15 cellular contexts compared by ENCODE assay signal in the genomic region with DNA sequence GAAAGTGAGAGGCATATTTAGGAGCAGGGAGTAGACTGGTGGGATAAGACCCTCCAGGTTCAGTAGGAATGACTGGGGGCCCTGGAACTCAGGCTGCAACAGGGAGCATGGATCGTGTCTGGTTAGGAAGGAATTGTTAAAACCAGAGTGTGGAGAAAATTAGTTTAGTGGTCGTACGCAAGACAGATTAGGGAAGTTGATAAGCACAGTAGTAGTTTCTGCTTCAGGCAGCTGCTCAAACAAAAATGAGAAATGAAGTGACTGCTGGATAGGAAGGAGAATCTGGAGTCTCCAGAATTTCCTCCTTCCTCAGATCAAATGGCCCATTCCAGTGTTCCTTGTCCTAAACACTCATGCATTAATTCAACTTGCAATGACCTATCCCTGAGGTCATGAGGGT. TPM values are rescaled to one million over a fixed set of nuclear protein-coding genes. Genes with fewer than 3 reads are reported as not detected.
A peak's percentile ranks its signal among the peaks of the same experiment; 100 is the strongest.
DNase-seq lines count a peak whose midpoint lies in the region; ATAC-seq, FAIRE-seq and TF ChIP-seq lines count a peak whose summit lies in the region.
"Had no signal": no experiment of that assay in that cellular context is flagged by ENCODE, and none has a peak within 500 bp of the region (broad histone marks: within the 10 kb centered on the region; RNA-seq: fewer than 3 reads in every experiment).

No MANE protein-coding gene starts in this region.

- TF ChIP-seq EP300 in HepG2 (IDR thresholded peaks at IDR 0.05; ENCODE audit: low read depth in 2 of 2, low read length in 2 of 2) (no peak), HepG2 (CRISPR knock-in tag; IDR thresholded peaks at IDR 0.05; ENCODE audit: borderline replicate concordance) (no peak)

- no peak for FAIRE-seq in HepG2 (lab: Jason Lieb, UNC)

- H3K79me2 ChIP-seq in OCI-LY3 (ENCODE audit: low read length), result no peaks in the 10 kb centered on the region
- H3K79me2 ChIP-seq in HepG2 (ENCODE audit: insufficient read depth, low read length), result no peaks in the 10 kb centered on the region
- H3K79me2 ChIP-seq: parathyroid adenoma had no signal

- no peak for TF ChIP-seq RAD21 in HepG2 (CRISPR knock-in tag; IDR thresholded peaks at IDR 0.05)

- H3K9ac ChIP-seq in OCI-LY3 (ENCODE audit: low read length) (peak overlapping the region; percentile 40; the same call in 1 of the 2 replicates), HepG2 (ENCODE audit: insufficient read depth, low read depth, low read length) (no peak overlapping the region)
- H3K9ac ChIP-seq: parathyroid adenoma had no signal

- H3K27ac ChIP-seq in OCI-LY3 (ENCODE audit: low read length), result peak overlapping the region; percentile 78
- peak overlapping the region; percentile 37 for H3K27ac ChIP-seq in upper lobe of right lung
- no peak overlapping the region for H3K27ac ChIP-seq in HepG2 (ENCODE audit: extremely low read length, insufficient read depth, low read length)
- H3K27ac ChIP-seq: parathyroid adenoma had no signal

- peak overlapping the region; percentile 37 for H3K4me3 Mint-ChIP-seq in dendritic cell treated with granulocyte-macrophage colony-stimulating factor and Interleukin-4, amounts not matched to agents 40 ng/mL and 50 ng/mL, for 4 days
- H3K4me3 Mint-ChIP-seq in activated CD4-positive, alpha-beta T cell treated with anti-CD3 and anti-CD28 coated beads for 36 hours, result no peak overlapping the region
- no peak overlapping the region for H3K4me3 Mint-ChIP-seq in activated naive CD4-positive, alpha-beta T cell treated with anti-CD3 and anti-CD28 coated beads, Interleukin-2, amount 10 ng/mL, durations not matched to agents 7 days and 5 days
- H3K4me3 Mint-ChIP-seq: effector memory CD8-positive, alpha-beta T cell had no signal

- peak overlapping the region; percentile 82 for H3K27ac Mint-ChIP-seq in dendritic cell treated with granulocyte-macrophage colony-stimulating factor and Interleukin-4, amounts not matched to agents 40 ng/mL and 50 ng/mL, for 4 days
- no peak overlapping the region for H3K27ac Mint-ChIP-seq in activated CD4-positive, alpha-beta T cell treated with anti-CD3 and anti-CD28 coated beads for 36 hours
- H3K27ac Mint-ChIP-seq in activated naive CD4-positive, alpha-beta T cell treated with anti-CD3 and anti-CD28 coated beads, Interleukin-2, amount 10 ng/mL, durations not matched to agents 7 days and 5 days, result no peak overlapping the region

- WGBS in HepG2 (ENCODE audit: low lambda C conversion rate), result 40% methylated on average over 3 of the region's 3 CpGs

- peaks cover 13% of the 10 kb centered on the region for H3K36me3 ChIP-seq in OCI-LY3 (replicated peaks; ENCODE audit: low read depth, low read length)
- no peaks in the 10 kb centered on the region for H3K36me3 ChIP-seq in upper lobe of right lung
- H3K36me3 ChIP-seq in HepG2 (replicated peaks in 1 of 2; ENCODE audit: control insufficient read depth in 1 of 2, insufficient read depth in 2 of 2, low read length in 2 of 2), result no peaks in the 10 kb centered on the region
- H3K36me3 ChIP-seq: MG63 had no signal

- ATAC-seq in Right ventricle myocardium superior (ENCODE audit: poor library complexity) (peak; percentile 27), left cardiac atrium (no peak), upper lobe of right lung (peak; percentile 16), HepG2 (no peak)
- ATAC-seq in activated CD4-positive, alpha-beta T cell treated with anti-CD3 and anti-CD28 coated beads for 36 hours, result no peak
- ATAC-seq: effector memory CD8-positive, alpha-beta T cell had no signal

- H3K4me1 Mint-ChIP-seq in dendritic cell treated with granulocyte-macrophage colony-stimulating factor and Interleukin-4, amounts not matched to agents 40 ng/mL and 50 ng/mL, for 4 days (ENCODE audit: low read depth), result peaks cover 68% of the 10 kb centered on the region
- peaks cover 33% of the 10 kb centered on the region for H3K4me1 Mint-ChIP-seq in activated CD4-positive, alpha-beta T cell treated with anti-CD3 and anti-CD28 coated beads for 36 hours
- peaks cover 31% of the 10 kb centered on the region for H3K4me1 Mint-ChIP-seq in activated naive CD4-positive, alpha-beta T cell treated with anti-CD3 and anti-CD28 coated beads, Interleukin-2, amount 10 ng/mL, durations not matched to agents 7 days and 5 days

- no TSS peak for BruUV-seq in HepG2 (replicated peaks; lab: Mats Ljungman, UMichigan)

- H4K20me1 ChIP-seq in OCI-LY3 (ENCODE audit: insufficient read depth, low read length) (no peaks in the 10 kb centered on the region), HepG2 (ENCODE audit: insufficient read depth, low read length) (no peaks in the 10 kb centered on the region)

- no peaks in the 10 kb centered on the region for H3K36me3 Mint-ChIP-seq in dendritic cell treated with granulocyte-macrophage colony-stimulating factor and Interleukin-4, amounts not matched to agents 40 ng/mL and 50 ng/mL, for 4 days (ENCODE audit: low read depth)
- no peaks in the 10 kb centered on the region for H3K36me3 Mint-ChIP-seq in activated CD4-positive, alpha-beta T cell treated with anti-CD3 and anti-CD28 coated beads for 36 hours (ENCODE audit: low read depth)
- H3K36me3 Mint-ChIP-seq in activated naive CD4-positive, alpha-beta T cell treated with anti-CD3 and anti-CD28 coated beads, Interleukin-2, amount 10 ng/mL, durations not matched to agents 7 days and 5 days, result peaks cover 3% of the 10 kb centered on the region

- H3K4me1 ChIP-seq in OCI-LY3 (ENCODE audit: low read length), result peaks cover 70% of the 10 kb centered on the region
- peaks cover 18% of the 10 kb centered on the region for H3K4me1 ChIP-seq in upper lobe of right lung
- H3K4me1 ChIP-seq in HepG2 (ENCODE audit: insufficient read depth, low read length), result peaks cover 7% of the 10 kb centered on the region; the same call in 1 of the 2 replicates

- intact Hi-C loops in Right ventricle myocardium superior (cut with DNase I), result no loop called here
- intact Hi-C loops in left cardiac atrium (cut with DNase I), result no loop called here
- intact Hi-C loops in dendritic cell treated with granulocyte-macrophage colony-stimulating factor and Interleukin-4, amounts not matched to agents 40 ng/mL and 50 ng/mL, for 4 days (cut with micrococcal nuclease), result no loop called here
- intact Hi-C loops in upper lobe of right lung (cut with DNase I), result no loop called here
- intact Hi-C loops in activated CD4-positive, alpha-beta T cell treated with anti-CD3 and anti-CD28 coated beads for 36 hours (cut with DNase I, micrococcal nuclease), result no loop called here
- intact Hi-C loops in HepG2 (cut with micrococcal nuclease; ENCODE audit: unreplicated experiment), result no loop called here

- peak overlapping the region; percentile 41 for H3K4me3 ChIP-seq in OCI-LY3 (ENCODE audit: low read length)
- no peak overlapping the region for H3K4me3 ChIP-seq in upper lobe of right lung
- no peak overlapping the region for H3K4me3 ChIP-seq in HepG2 (replicated peaks in 1 of 3; ENCODE audit: insufficient read depth in 1 of 3, low read depth in 2 of 3, low read length in 3 of 3)
- H3K4me3 ChIP-seq: MG63 had no signal

- H3K27me3 Mint-ChIP-seq in dendritic cell treated with granulocyte-macrophage colony-stimulating factor and Interleukin-4, amounts not matched to agents 40 ng/mL and 50 ng/mL, for 4 days, result no peaks in the 10 kb centered on the region
- no peaks in the 10 kb centered on the region for H3K27me3 Mint-ChIP-seq in activated CD4-positive, alpha-beta T cell treated with anti-CD3 and anti-CD28 coated beads for 36 hours
- H3K27me3 Mint-ChIP-seq in activated naive CD4-positive, alpha-beta T cell treated with anti-CD3 and anti-CD28 coated beads, Interleukin-2, amount 10 ng/mL, durations not matched to agents 7 days and 5 days, result no peaks in the 10 kb centered on the region
- H3K27me3 Mint-ChIP-seq: effector memory CD8-positive, alpha-beta T cell had no signal

- TF ChIP-seq POLR2A in HepG2 (IDR thresholded peaks at IDR 0.05; ENCODE audit: insufficient read depth in 1 of 2, low read depth in 2 of 2, low read length in 2 of 2), result no peak

- POLR2A ChIA-PET in activated CD4-positive, alpha-beta T cell treated with anti-CD3 and anti-CD28 coated beads for 36 hours (lab: Charles Lee), result no interaction called here
- POLR2A ChIA-PET in HepG2 (lab: Yijun Ruan, JAX), result interaction anchor here (1.7 kb wide), 1 partner anchor 13 kb away, joined by 4 read pairs; a partner anchor contains a TSS

- H2AFZ ChIP-seq in OCI-LY3 (ENCODE audit: low read depth, low read length) (peak overlapping the region; percentile 58; the same call in 1 of the 2 replicates), HepG2 (ENCODE audit: low read length) (no peak overlapping the region)

- DNase-seq in Right ventricle myocardium superior, result no peak
- no peak for DNase-seq in left cardiac atrium
- DNase-seq in upper lobe of right lung, result no peak
- DNase-seq in activated CD4-positive, alpha-beta T cell treated with anti-CD3 and anti-CD28 coated beads for 36 hours, result no peak
- no peak for DNase-seq in HepG2 (ENCODE audit: low spot score)
- DNase-seq in activated naive CD4-positive, alpha-beta T cell treated with anti-CD3 and anti-CD28 coated beads, Interleukin-2, amount 10 ng/mL, durations not matched to agents 7 days and 5 days, result no peak
- DNase-seq: activated CD8-positive, alpha-beta memory T cell treated with anti-CD3 and anti-CD28 coated beads for 24 hours; activated gamma-delta T cell treated with Interleukin-2 at 50 U/mL for 16 hours; effector memory CD8-positive, alpha-beta T cell; foreskin melanocyte; MG63; stimulated activated CD4-positive, alpha-beta T cell treated with anti-CD3 and anti-CD28 coated beads, Interleukin-12 subunit alpha, Interleukin-12 subunit beta, amount 100 ng/mL, for 4 hours had no signal

- no peaks in the 10 kb centered on the region for H3K27me3 ChIP-seq in OCI-LY3 (ENCODE audit: low read depth, low read length)
- no peaks in the 10 kb centered on the region for H3K27me3 ChIP-seq in upper lobe of right lung
- no peaks in the 10 kb centered on the region for H3K27me3 ChIP-seq in HepG2 (ENCODE audit: control insufficient read depth in 1 of 2, insufficient read depth in 2 of 2, low read length in 2 of 2)
- H3K27me3 ChIP-seq: MG63 had no signal

- CTCF ChIA-PET in activated CD4-positive, alpha-beta T cell treated with anti-CD3 and anti-CD28 coated beads for 36 hours (lab: Charles Lee), result interaction anchor here (1.0 kb wide), 1 partner anchor 14 kb away, joined by 4 read pairs; no protein-coding TSS in a partner anchor
- CTCF ChIA-PET in HepG2 (lab: Yijun Ruan, JAX; ENCODE audit: low intra/inter-chr PET ratio, low total read pairs), result no interaction called here
- CTCF ChIA-PET in activated naive CD4-positive, alpha-beta T cell treated with anti-CD3 and anti-CD28 coated beads, Interleukin-2, amount 10 ng/mL, durations not matched to agents 7 days and 5 days (lab: Charles Lee), result interaction anchor here (1.7 kb wide), 1 partner anchor 15 kb away, joined by 6 read pairs; a partner anchor contains a TSS

- H3K4me2 ChIP-seq in OCI-LY3 (ENCODE audit: low read length) (peak overlapping the region; percentile 68), HepG2 (ENCODE audit: low read depth, low read length) (no peak overlapping the region)

- no peaks in the 10 kb centered on the region for H3K9me3 Mint-ChIP-seq in dendritic cell treated with granulocyte-macrophage colony-stimulating factor and Interleukin-4, amounts not matched to agents 40 ng/mL and 50 ng/mL, for 4 days
- peaks cover 12% of the 10 kb centered on the region for H3K9me3 Mint-ChIP-seq in activated CD4-positive, alpha-beta T cell treated with anti-CD3 and anti-CD28 coated beads for 36 hours (ENCODE audit: low read depth)
- H3K9me3 Mint-ChIP-seq in activated naive CD4-positive, alpha-beta T cell treated with anti-CD3 and anti-CD28 coated beads, Interleukin-2, amount 10 ng/mL, durations not matched to agents 7 days and 5 days, result peaks cover 20% of the 10 kb centered on the region

- TF ChIP-seq CTCF in OCI-LY3 (IDR thresholded peaks at IDR 0.05; ENCODE audit: low read depth, low read length) (no peak), upper lobe of right lung (IDR thresholded peaks at IDR 0.05) (no peak), HepG2 (CRISPR knock-in tag; IDR thresholded peaks at IDR 0.05) (no peak)

- H3K9me3 ChIP-seq in OCI-LY3 (ENCODE audit: insufficient read depth, low read length), result peaks cover 21% of the 10 kb centered on the region
- H3K9me3 ChIP-seq in upper lobe of right lung, result no peaks in the 10 kb centered on the region
- H3K9me3 ChIP-seq in HepG2 (ENCODE audit: low read length), result 0 out of 2 replicates have a peak, but pooled peaks cover 9% of the 10 kb centered on the region
- H3K9me3 ChIP-seq: MG63 had no signal

- in situ Hi-C loops in HepG2 (cut with HindIII; ENCODE audit: extremely low pct_ligation_motif_present, low pct_unique_long_range_greater_than_20kb), result loop anchor here (25.0 kb wide), 1 partner anchor 313 kb away; a partner anchor contains a TSS

RNA-seq across cellular contexts. Expression of a gene that starts 11.2 kb away (rescaled TPM):
- total RNA-seq in Right ventricle myocardium superior, result 7.3 TPM
- total RNA-seq in left cardiac atrium, result 10 to 100 TPM; 10.8 to 19.0 TPM
- 70.2 TPM for total RNA-seq in upper lobe of right lung
- 10 to 100 TPM; 32.8 to 33.1 TPM for total RNA-seq in activated CD4-positive, alpha-beta T cell treated with anti-CD3 and anti-CD28 coated beads for 36 hours
- 7.6 and 14.5 TPM in 2 replicates for total RNA-seq in HepG2 (2016; rRNA removed; fragmentation: Illumina TruSeq; extraction: Trizol)
- total RNA-seq in HepG2 (2016; cell fraction: cytosol; rRNA removed; fragmentation: Illumina TruSeq; extraction: Trizol; ENCODE audit: low read depth), result 2.5 and 3.5 TPM in 2 replicates
- total RNA-seq in HepG2 (2016; cell fraction: insoluble cytoplasmic fraction; rRNA removed; fragmentation: Illumina TruSeq; extraction: Trizol), result 7.2 and 14.6 TPM in 2 replicates
- total RNA-seq in HepG2 (2016; cell fraction: membrane; rRNA removed; fragmentation: Illumina TruSeq; extraction: Trizol), result 6.0 and 6.5 TPM in 2 replicates
- 9.8 and 11.0 TPM in 2 replicates for total RNA-seq in HepG2 (2016; cell fraction: nucleus; rRNA removed; fragmentation: Illumina TruSeq; extraction: Trizol)
- 32.7 and 36.6 TPM in 2 replicates for polyA plus RNA-seq in HepG2 (2011; rRNA removed)
- 31.0 and 32.2 TPM in 2 replicates for polyA plus RNA-seq in HepG2 (2011; cell fraction: cytosol; rRNA removed)
- polyA plus RNA-seq in HepG2 (2011; cell fraction: nucleus; rRNA removed), result 53.7 and 60.9 TPM in 2 replicates
- 19.9 and 22.6 TPM in 2 replicates for polyA plus RNA-seq in HepG2 (2012)
- polyA plus RNA-seq in HepG2 (2016; cell fraction: cytosol; fragmentation: Illumina TruSeq; extraction: Trizol; ENCODE audit: low read depth), result 2.8 and 2.9 TPM in 2 replicates
- polyA plus RNA-seq in HepG2 (2016; cell fraction: insoluble cytoplasmic fraction; fragmentation: Illumina TruSeq; extraction: Trizol; ENCODE audit: low read depth), result 51.1 and 57.2 TPM in 2 replicates
- polyA plus RNA-seq in HepG2 (2016; cell fraction: membrane; fragmentation: Illumina TruSeq; extraction: Trizol; ENCODE audit: low read depth), result 9.0 and 9.6 TPM in 2 replicates
- 48.1 and 53.6 TPM in 2 replicates for polyA plus RNA-seq in HepG2 (2016; cell fraction: nucleus; fragmentation: Illumina TruSeq; extraction: Trizol; ENCODE audit: insufficient read depth, low read depth)
- 15.6 and 54.6 TPM in 2 replicates for polyA minus RNA-seq in HepG2 (2011; rRNA and poly(A)+ RNA removed; ENCODE audit: low replicate concordance)
- polyA minus RNA-seq in HepG2 (2011; cell fraction: cytosol; rRNA and poly(A)+ RNA removed), result 19.7 and 21.8 TPM in 2 replicates
- polyA minus RNA-seq in HepG2 (2011; cell fraction: nucleus; rRNA and poly(A)+ RNA removed), result 13.9 and 15.8 TPM in 2 replicates

RNA-seq across cellular contexts. Expression of a gene that starts 12.8 kb away (rescaled TPM):
- total RNA-seq in Right ventricle myocardium superior (111 TPM), left cardiac atrium (10 to 100 TPM; 73.8 to 80.8 TPM), upper lobe of right lung (81.7 TPM), HepG2 (2016; rRNA removed; fragmentation: Illumina TruSeq; extraction: Trizol) (60.8 and 107 TPM in 2 replicates)
- 10 to 100 TPM; 52.2 to 64.6 TPM for total RNA-seq in activated CD4-positive, alpha-beta T cell treated with anti-CD3 and anti-CD28 coated beads for 36 hours
- total RNA-seq in HepG2 (2016; cell fraction: cytosol; rRNA removed; fragmentation: Illumina TruSeq; extraction: Trizol; ENCODE audit: low read depth), result 27.5 and 27.8 TPM in 2 replicates
- 63.4 and 105 TPM in 2 replicates for total RNA-seq in HepG2 (2016; cell fraction: insoluble cytoplasmic fraction; rRNA removed; fragmentation: Illumina TruSeq; extraction: Trizol)
- total RNA-seq in HepG2 (2016; cell fraction: membrane; rRNA removed; fragmentation: Illumina TruSeq; extraction: Trizol), result 52.7 and 55.5 TPM in 2 replicates
- total RNA-seq in HepG2 (2016; cell fraction: nucleus; rRNA removed; fragmentation: Illumina TruSeq; extraction: Trizol), result 75.4 and 87.9 TPM in 2 replicates
- polyA plus RNA-seq in HepG2 (2011; rRNA removed), result 188 and 221 TPM in 2 replicates
- polyA plus RNA-seq in HepG2 (2011; cell fraction: cytosol; rRNA removed), result 169 and 202 TPM in 2 replicates
- 588 and 662 TPM in 2 replicates for polyA plus RNA-seq in HepG2 (2011; cell fraction: nucleus; rRNA removed)
- polyA plus RNA-seq in HepG2 (2012), result 125 and 170 TPM in 2 replicates
- 44.3 and 47.9 TPM in 2 replicates for polyA plus RNA-seq in HepG2 (2016; cell fraction: cytosol; fragmentation: Illumina TruSeq; extraction: Trizol; ENCODE audit: low read depth)
- polyA plus RNA-seq in HepG2 (2016; cell fraction: insoluble cytoplasmic fraction; fragmentation: Illumina TruSeq; extraction: Trizol; ENCODE audit: low read depth), result 240 and 247 TPM in 2 replicates
- 62.9 and 66.6 TPM in 2 replicates for polyA plus RNA-seq in HepG2 (2016; cell fraction: membrane; fragmentation: Illumina TruSeq; extraction: Trizol; ENCODE audit: low read depth)
- 290 and 311 TPM in 2 replicates for polyA plus RNA-seq in HepG2 (2016; cell fraction: nucleus; fragmentation: Illumina TruSeq; extraction: Trizol; ENCODE audit: insufficient read depth, low read depth)
- polyA minus RNA-seq in HepG2 (2011; rRNA and poly(A)+ RNA removed; ENCODE audit: low replicate concordance), result 57.0 and 213 TPM in 2 replicates
- 80.2 and 80.3 TPM in 2 replicates for polyA minus RNA-seq in HepG2 (2011; cell fraction: cytosol; rRNA and poly(A)+ RNA removed)
- 241 and 244 TPM in 2 replicates for polyA minus RNA-seq in HepG2 (2011; cell fraction: nucleus; rRNA and poly(A)+ RNA removed)

RNA-seq across cellular contexts. Expression of a gene that starts 15.6 kb away (rescaled TPM):
- total RNA-seq in Right ventricle myocardium superior (24.0 TPM), left cardiac atrium (10 to 100 TPM; 21.4 to 35.2 TPM), upper lobe of right lung (32.7 TPM), HepG2 (2016; rRNA removed; fragmentation: Illumina TruSeq; extraction: Trizol) (32.6 and 41.1 TPM in 2 replicates)
- 10 to 100 TPM; 53.7 to 56.0 TPM for total RNA-seq in activated CD4-positive, alpha-beta T cell treated with anti-CD3 and anti-CD28 coated beads for 36 hours
- total RNA-seq in HepG2 (2016; cell fraction: cytosol; rRNA removed; fragmentation: Illumina TruSeq; extraction: Trizol; ENCODE audit: low read depth), result 7.6 TPM in 2 replicates
- 32.9 and 39.8 TPM in 2 replicates for total RNA-seq in HepG2 (2016; cell fraction: insoluble cytoplasmic fraction; rRNA removed; fragmentation: Illumina TruSeq; extraction: Trizol)
- 12.8 and 14.5 TPM in 2 replicates for total RNA-seq in HepG2 (2016; cell fraction: membrane; rRNA removed; fragmentation: Illumina TruSeq; extraction: Trizol)
- total RNA-seq in HepG2 (2016; cell fraction: nucleus; rRNA removed; fragmentation: Illumina TruSeq; extraction: Trizol), result 30.2 and 32.6 TPM in 2 replicates
- 25.9 and 27.4 TPM in 2 replicates for polyA plus RNA-seq in HepG2 (2011; rRNA removed)
- polyA plus RNA-seq in HepG2 (2011; cell fraction: cytosol; rRNA removed), result 18.5 and 23.3 TPM in 2 replicates
- polyA plus RNA-seq in HepG2 (2011; cell fraction: nucleus; rRNA removed), result 19.5 and 22.8 TPM in 2 replicates
- polyA plus RNA-seq in HepG2 (2012), result 23.1 and 31.4 TPM in 2 replicates
- 1.5 and 1.6 TPM in 2 replicates for polyA plus RNA-seq in HepG2 (2016; cell fraction: cytosol; fragmentation: Illumina TruSeq; extraction: Trizol; ENCODE audit: low read depth)
- 33.9 and 36.3 TPM in 2 replicates for polyA plus RNA-seq in HepG2 (2016; cell fraction: insoluble cytoplasmic fraction; fragmentation: Illumina TruSeq; extraction: Trizol; ENCODE audit: low read depth)
- polyA plus RNA-seq in HepG2 (2016; cell fraction: membrane; fragmentation: Illumina TruSeq; extraction: Trizol; ENCODE audit: low read depth), result 5.4 and 5.9 TPM in 2 replicates
- 31.5 and 34.6 TPM in 2 replicates for polyA plus RNA-seq in HepG2 (2016; cell fraction: nucleus; fragmentation: Illumina TruSeq; extraction: Trizol; ENCODE audit: insufficient read depth, low read depth)
- 36.3 and 49.0 TPM in 2 replicates for polyA minus RNA-seq in HepG2 (2011; rRNA and poly(A)+ RNA removed; ENCODE audit: low replicate concordance)
- polyA minus RNA-seq in HepG2 (2011; cell fraction: cytosol; rRNA and poly(A)+ RNA removed), result 26.2 and 26.9 TPM in 2 replicates
- 37.9 and 47.6 TPM in 2 replicates for polyA minus RNA-seq in HepG2 (2011; cell fraction: nucleus; rRNA and poly(A)+ RNA removed)

Comparison
In these comparisons a context has a peak if more than half of its experiments do, and no peak if none do; other contexts are left out.
1. ATAC-seq: peak in Right ventricle myocardium superior (single experiment) and upper lobe of right lung (single experiment); none in left cardiac atrium (0 of 2), activated CD4-positive, alpha-beta T cell treated with anti-CD3 and anti-CD28 coated beads for 36 hours (single experiment) and HepG2 (single experiment).